11 cellular contexts compared by ENCODE assay signal in genomic region chr3:23442598-23443383, GRCh38.
DNase-seq lines count a peak whose midpoint lies in the region; ATAC-seq and TF ChIP-seq lines count a peak whose summit lies in the region.
"Had no signal": no experiment of that assay in that cellular context is flagged by ENCODE, and none has a peak within 500 bp of the region (broad histone marks: within the 10 kb centered on the region; RNA-seq: fewer than 3 reads in every experiment).

No MANE protein-coding gene starts in this region.

- POLR2A ChIA-PET in WTC11 (lab: Charles Lee), result no interaction called here

- H3K4me3 ChIP-seq in aorta (ENCODE audit: low read length in 2 of 2), result no peak overlapping the region
- no peak overlapping the region for H3K4me3 ChIP-seq in colonic mucosa
- H3K4me3 ChIP-seq: skin epidermis had no signal

- no peaks in the 10 kb centered on the region for H3K27me3 ChIP-seq in aorta (ENCODE audit: control insufficient read depth in 1 of 2, insufficient read depth in 2 of 2, low read length in 1 of 2)
- no peaks in the 10 kb centered on the region for H3K27me3 ChIP-seq in colonic mucosa

- no peaks in the 10 kb centered on the region for H3K9me3 Mint-ChIP-seq in activated naive CD4-positive, alpha-beta T cell treated with anti-CD3 and anti-CD28 coated beads for 36 hours
- H3K9me3 Mint-ChIP-seq in WTC11, result no peaks in the 10 kb centered on the region
- H3K9me3 Mint-ChIP-seq: central memory CD8-positive, alpha-beta T cell had no signal

- ATAC-seq in HG03378 (IDR thresholded peaks at IDR 0.05; ENCODE audit: unreplicated experiment), result peak; percentile 78
- peak; percentile 79 for ATAC-seq in WTC11
- ATAC-seq in stimulated activated naive CD8-positive, alpha-beta T cell treated with anti-CD3 and anti-CD28 coated beads, Interleukin-15, Interleukin-2, amounts not matched to agents 100 U/mL and 50 U/mL, for 24 hours, result peak; percentile 56
- no peak for ATAC-seq in aorta (ENCODE audit: low FRiP score)

- no peak overlapping the region for H3K4me3 Mint-ChIP-seq in activated naive CD4-positive, alpha-beta T cell treated with anti-CD3 and anti-CD28 coated beads for 36 hours
- no peak overlapping the region for H3K4me3 Mint-ChIP-seq in WTC11
- H3K4me3 Mint-ChIP-seq: central memory CD8-positive, alpha-beta T cell had no signal

- H3K9ac ChIP-seq in colonic mucosa (ENCODE audit: low read depth in 2 of 2, low read length in 2 of 2), result no peak overlapping the region

- TF ChIP-seq CTCF in WTC11 (IDR thresholded peaks at IDR 0.05) (no peak), colonic mucosa (IDR thresholded peaks at IDR 0.05) (no peak)

- no peaks in the 10 kb centered on the region for H3K36me3 ChIP-seq in aorta (ENCODE audit: control insufficient read depth in 1 of 2, insufficient read depth in 2 of 2, low read length in 1 of 2)
- no peaks in the 10 kb centered on the region for H3K36me3 ChIP-seq in colonic mucosa

- H3K36me3 Mint-ChIP-seq in activated naive CD4-positive, alpha-beta T cell treated with anti-CD3 and anti-CD28 coated beads for 36 hours (ENCODE audit: low read depth), result no peaks in the 10 kb centered on the region
- H3K36me3 Mint-ChIP-seq in WTC11, result no peaks in the 10 kb centered on the region

- H3K27ac Mint-ChIP-seq in activated naive CD4-positive, alpha-beta T cell treated with anti-CD3 and anti-CD28 coated beads for 36 hours, result no peak overlapping the region
- H3K27ac Mint-ChIP-seq in WTC11, result peak overlapping the region; percentile 54; the same call in 1 of the 2 replicates

- DNase-seq in activated naive CD4-positive, alpha-beta T cell treated with anti-CD3 and anti-CD28 coated beads for 36 hours, result peak; percentile 28
- DNase-seq in activated naive CD4-positive, alpha-beta T cell treated with Interleukin-2 at 50 U/mL for 16 hours, result no peak
- no peak for DNase-seq in WTC11 (ENCODE audit: low spot score)
- DNase-seq in stimulated activated naive CD8-positive, alpha-beta T cell treated with anti-CD3 and anti-CD28 coated beads, Interleukin-15, Interleukin-2, amounts not matched to agents 100 U/mL and 50 U/mL, for 24 hours, result peak; percentile 14
- DNase-seq in aorta, result no peak
- DNase-seq in colonic mucosa, result no peak
- DNase-seq in HPDE6-E6E7 (ENCODE audit: extremely low spot score), result no peak
- DNase-seq: NCI-H1092 treated with DMSO at 0.1 percent for 48 hours had no signal

- no peak overlapping the region for H3K27ac ChIP-seq in aorta (ENCODE audit: low read depth in 1 of 2, low read length in 2 of 2)
- H3K27ac ChIP-seq in colonic mucosa, result no peak overlapping the region
- H3K27ac ChIP-seq: skin epidermis had no signal

- H3K4me1 ChIP-seq in aorta (ENCODE audit: control insufficient read depth in 1 of 2, insufficient read depth in 2 of 2, low read length in 2 of 2), result peaks cover 0 to 2% of the 10 kb centered on the region in 2 donors
- no peaks in the 10 kb centered on the region for H3K4me1 ChIP-seq in colonic mucosa

- 87 to 93% methylated on average over 4 of the region's 4 CpGs for WGBS in aorta, 2 donors

- intact Hi-C loops in activated naive CD4-positive, alpha-beta T cell treated with anti-CD3 and anti-CD28 coated beads for 36 hours (cut with micrococcal nuclease), result loop anchor here (5.0 to 10.0 kb wide), 2 partner anchors 190 to 388 kb away; no protein-coding TSS in a partner anchor
- intact Hi-C loops in aorta (cut with DNase I), result no loop called here
- intact Hi-C loops in colonic mucosa (cut with DNase I), result no loop called here

- CTCF ChIA-PET in activated naive CD4-positive, alpha-beta T cell treated with anti-CD3 and anti-CD28 coated beads for 36 hours (lab: Charles Lee), result no interaction called here
- CTCF ChIA-PET in WTC11 (lab: Charles Lee), result no interaction called here

- H3K9me3 ChIP-seq in aorta (ENCODE audit: control insufficient read depth, low read length) (no peaks in the 10 kb centered on the region), colonic mucosa (no peaks in the 10 kb centered on the region)

- H3K27me3 Mint-ChIP-seq in activated naive CD4-positive, alpha-beta T cell treated with anti-CD3 and anti-CD28 coated beads for 36 hours (ENCODE audit: low read depth), result no peaks in the 10 kb centered on the region
- no peaks in the 10 kb centered on the region for H3K27me3 Mint-ChIP-seq in WTC11 (ENCODE audit: low read depth)

- peaks cover 43% of the 10 kb centered on the region for H3K4me1 Mint-ChIP-seq in activated naive CD4-positive, alpha-beta T cell treated with anti-CD3 and anti-CD28 coated beads for 36 hours (ENCODE audit: low read depth)
- H3K4me1 Mint-ChIP-seq in WTC11, result peaks cover 51% of the 10 kb centered on the region

TF ChIP-seq in WTC11, 78 proteins besides CTCF, POLR2A, EP300 and RAD21 (continues in another document):
- TF ChIP-seq JUN (CRISPR knock-in tag; IDR thresholded peaks at IDR 0.05) (no peak), ZBTB43 (CRISPR knock-in tag; IDR thresholded peaks at IDR 0.05) (no peak), ELF4 (CRISPR knock-in tag; IDR thresholded peaks at IDR 0.05; ENCODE audit: low read depth) (no peak), RELA (CRISPR knock-in tag; IDR thresholded peaks at IDR 0.05; ENCODE audit: borderline replicate concordance) (no peak), TCF7 (CRISPR knock-in tag; IDR thresholded peaks at IDR 0.05; ENCODE audit: low read depth) (no peak), USF2 (CRISPR knock-in tag; IDR thresholded peaks at IDR 0.05) (no peak), PRDM15 (CRISPR knock-in tag; IDR thresholded peaks at IDR 0.05) (no peak), STAT6 (CRISPR knock-in tag; conservative IDR thresholded peaks at IDR 0.05; ENCODE audit: low read depth) (no peak), RORB (CRISPR knock-in tag; IDR thresholded peaks at IDR 0.05) (no peak), NFATC4 (CRISPR knock-in tag; IDR thresholded peaks at IDR 0.05) (no peak)

Comparison
In these comparisons a context has a peak if more than half of its experiments do, and no peak if none do; other contexts are left out.
1. DNase-seq: peak in activated naive CD4-positive, alpha-beta T cell treated with anti-CD3 and anti-CD28 coated beads for 36 hours (single experiment) and stimulated activated naive CD8-positive, alpha-beta T cell treated with anti-CD3 and anti-CD28 coated beads, Interleukin-15, Interleukin-2, amounts not matched to agents 100 U/mL and 50 U/mL, for 24 hours (single experiment); none in activated naive CD4-positive, alpha-beta T cell treated with Interleukin-2 at 50 U/mL for 16 hours (single experiment), WTC11 (single experiment), aorta (0 of 2), colonic mucosa (single experiment) and HPDE6-E6E7 (single experiment).